1 cellular context compared by ENCODE assay signal in genomic region chr15:90667063-90667754, GRCh38.
TF ChIP-seq lines count a peak whose summit lies in the region.

No MANE protein-coding gene starts in this region.

TF ChIP-seq in IMR-90, 13 proteins besides CTCF, POLR2A, EP300 and RAD21 (continued from another document):
- TF ChIP-seq, protein P1, sequence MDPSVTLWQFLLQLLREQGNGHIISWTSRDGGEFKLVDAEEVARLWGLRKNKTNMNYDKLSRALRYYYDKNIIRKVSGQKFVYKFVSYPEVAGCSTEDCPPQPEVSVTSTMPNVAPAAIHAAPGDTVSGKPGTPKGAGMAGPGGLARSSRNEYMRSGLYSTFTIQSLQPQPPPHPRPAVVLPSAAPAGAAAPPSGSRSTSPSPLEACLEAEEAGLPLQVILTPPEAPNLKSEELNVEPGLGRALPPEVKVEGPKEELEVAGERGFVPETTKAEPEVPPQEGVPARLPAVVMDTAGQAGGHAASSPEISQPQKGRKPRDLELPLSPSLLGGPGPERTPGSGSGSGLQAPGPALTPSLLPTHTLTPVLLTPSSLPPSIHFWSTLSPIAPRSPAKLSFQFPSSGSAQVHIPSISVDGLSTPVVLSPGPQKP (IDR thresholded peaks at IDR 0.05; ENCODE audit: borderline replicate concordance, low read depth, low read length): no peak
- no peak for TF ChIP-seq USF2 (IDR thresholded peaks at IDR 0.05; ENCODE audit: low read depth, low read length)
- no peak for TF ChIP-seq MXI1 (IDR thresholded peaks at IDR 0.05; ENCODE audit: borderline replicate concordance, low read depth, low read length)
